In genomic region chr12:53079226-53080117, GRCh38 we compare ENCODE assay signal across 8 cellular contexts. TPM values are rescaled to one million over a fixed set of nuclear protein-coding genes. Genes with fewer than 3 reads are reported as not detected.
DNase-seq lines count a peak whose midpoint lies in the region; ATAC-seq and TF ChIP-seq lines count a peak whose summit lies in the region.

SPRYD3 (minus strand) TSS chr12:53079390; CDS start chr12:53079333, 57 bp downstream.

- H3K36me3 ChIP-seq in vagina: peaks cover 0 to 26% of the 10 kb centered on the region in 2 donors

- peak within 1 kb of the TSS; percentile 67 to 87 for H3K4me3 ChIP-seq in vagina

- DNase-seq in NCI-H187 (lab: John Stamatoyannopoulos, UW): peak; percentile 91 to 98
- DNase-seq in T-helper 2 cell: peak; percentile 92 to 96 (median 95)
- peak; percentile 98 for DNase-seq in left ventricle myocardium superior
- peak; percentile 97 for DNase-seq in putamen (ENCODE audit: low spot score)
- peak in 1 of 2 donors; percentile 99 for DNase-seq in vagina (ENCODE audit: extremely low spot score in 2 of 2)

- H3K9me3 ChIP-seq in vagina: no peaks in the 10 kb centered on the region

- H3K27ac ChIP-seq in angular gyrus (ENCODE audit: low read depth, low read length): peak within 1 kb of the TSS; percentile 87
- H3K27ac ChIP-seq in vagina: peak within 1 kb of the TSS; percentile 83

- ATAC-seq in GM18498 (IDR thresholded peaks at IDR 0.05; ENCODE audit: unreplicated experiment): peak; percentile 99
- peak; percentile 97 for ATAC-seq in HG02938 (IDR thresholded peaks at IDR 0.05; ENCODE audit: unreplicated experiment)
- peak; percentile 99 for ATAC-seq in left ventricle myocardium superior

- no peaks in the 10 kb centered on the region for H3K27me3 ChIP-seq in vagina

- no peak for TF ChIP-seq CTCF in vagina (IDR thresholded peaks at IDR 0.05)

- intact Hi-C loops in left ventricle myocardium superior (cut with micrococcal nuclease) (no loop called here), vagina (cut with DNase I) (no loop called here)

- peak in 1 of 2 donors; percentile 88 for TF ChIP-seq POLR2A in vagina (IDR thresholded peaks at IDR 0.05)

- H3K4me1 ChIP-seq in vagina: peaks cover 46% of the 10 kb centered on the region

RNA-seq across cellular contexts. Expression of gene SPRYD3, which starts in this region (rescaled TPM):
- total RNA-seq in left ventricle myocardium superior: 39.8 TPM
- 27.0 TPM for total RNA-seq in vagina
